9 cellular contexts compared by ENCODE assay signal in the genomic region with DNA sequence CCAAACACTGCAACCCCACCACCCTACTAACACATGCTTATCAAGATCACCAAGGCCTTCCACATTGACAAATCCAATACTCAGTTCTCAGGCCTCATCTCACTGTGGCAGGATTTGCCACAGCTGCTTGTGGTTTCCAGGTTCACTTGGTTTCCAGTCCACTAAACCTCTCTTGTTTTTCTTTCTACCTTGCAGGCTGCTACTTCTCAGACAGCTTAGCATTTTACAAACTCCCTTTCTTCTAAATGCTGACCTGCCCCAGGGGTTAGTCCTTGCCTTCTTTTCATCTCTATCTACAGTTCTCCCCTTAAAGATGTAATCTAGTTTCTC.
DNase-seq lines count a peak whose midpoint lies in the region; ATAC-seq lines count a peak whose summit lies in the region.
"Had no signal": no experiment of that assay in that cellular context is flagged by ENCODE, and none has a peak within 500 bp of the region (broad histone marks: within the 10 kb centered on the region; RNA-seq: fewer than 3 reads in every experiment).

No MANE protein-coding gene starts in this region.

- H3K4me3 ChIP-seq in HUES64 (ENCODE audit: low read length), result no peak overlapping the region

- H3K27ac ChIP-seq in HUES64 (ENCODE audit: low read depth, low read length), result 0 out of 2 replicates have a peak overlapping the region, but pooled peaks have one; percentile 26

- H3K9me3 ChIP-seq in HUES64 (ENCODE audit: insufficient read depth, low read depth, low read length), result peaks cover 36% of the 10 kb centered on the region

- no peak overlapping the region for H3K9ac ChIP-seq in HUES64 (ENCODE audit: low read depth, low read length)

- ATAC-seq in GM21423 (IDR thresholded peaks at IDR 0.05; ENCODE audit: unreplicated experiment) (peak; percentile 55), GM18517 (IDR thresholded peaks at IDR 0.05; ENCODE audit: unreplicated experiment) (no peak)
- ATAC-seq: stimulated activated memory B cell treated with anti-CD40 and anti-IgM and Interleukin-4, amounts not matched to agents 10 μg/mL and 1 μg/mL and 100 μg/mL, for 72 hours had no signal

- H3K4me1 ChIP-seq in HUES64 (ENCODE audit: insufficient read depth, low read length), result peaks cover 17% of the 10 kb centered on the region

- peaks cover 80% of the 10 kb centered on the region for H3K36me3 ChIP-seq in HUES64 (ENCODE audit: insufficient read depth, low read length)

- DNase-seq in ACHN, result peak; percentile 76
- peak; percentile 48 for DNase-seq in hepatic stellate cell (ENCODE audit: low spot score)
- DNase-seq in retina, result no peak
- no peak for DNase-seq in stimulated activated CD4-positive, alpha-beta T cell treated with anti-CD3 and anti-CD28 coated beads, Interleukin-15, amount 100 ng/mL, for 24 hours
- no peak for DNase-seq in NCI-H2171 (lab: John Stamatoyannopoulos, UW)

- in situ Hi-C loops in ACHN (cut with HindIII; ENCODE audit: low pct_ligation_motif_present, low pct_unique_long_range_greater_than_20kb, low sequenced_read_pairs), result no loop called here

- H3K27me3 ChIP-seq in HUES64 (ENCODE audit: insufficient read depth, low read length), result no peaks in the 10 kb centered on the region

Comparison
In these comparisons a context has a peak if more than half of its experiments do, and no peak if none do; other contexts are left out.
1. DNase-seq: peak in ACHN (single experiment) and hepatic stellate cell (single experiment); none in retina (single experiment), stimulated activated CD4-positive, alpha-beta T cell treated with anti-CD3 and anti-CD28 coated beads, Interleukin-15, amount 100 ng/mL, for 24 hours (single experiment) and NCI-H2171 (single experiment).